Comparison of ENCODE assay signal across 17 cellular contexts in genomic region chrX:38038501-38038900, GRCh38. TPM values are rescaled to one million over a fixed set of nuclear protein-coding genes. Genes with fewer than 3 reads are reported as not detected.
DNase-seq lines count a peak whose midpoint lies in the region; ATAC-seq and TF ChIP-seq lines count a peak whose summit lies in the region.
"Had no signal": no experiment of that assay in that cellular context is flagged by ENCODE, and none has a peak within 500 bp of the region (broad histone marks: within the 10 kb centered on the region; RNA-seq: fewer than 3 reads in every experiment).

No MANE protein-coding gene starts in this region.

- peak; percentile 42 for ATAC-seq in HG02885 (IDR thresholded peaks at IDR 0.05; ENCODE audit: poor library complexity, unreplicated experiment)
- peak; percentile 60 for ATAC-seq in activated T-helper 17 cell treated with anti-CD3 and anti-CD28 coated beads, Interleukin-2, amount 50 U/mL, for 72 hours (replicated peaks)
- peak; percentile 62 for ATAC-seq in stimulated activated effector memory CD8-positive, alpha-beta T cell treated with anti-CD3 and anti-CD28 coated beads, Interleukin-12 subunit alpha, Interleukin-12 subunit beta, amount 100 ng/mL, for 72 hours
- ATAC-seq in upper lobe of right lung, result no peak
- ATAC-seq in HG02678 (IDR thresholded peaks at IDR 0.05; ENCODE audit: unreplicated experiment), result no peak

- H3K9me3 ChIP-seq in Peyer's patch (no peaks in the 10 kb centered on the region), upper lobe of right lung (no peaks in the 10 kb centered on the region)

- no peak for TF ChIP-seq POLR2A in Peyer's patch (IDR thresholded peaks at IDR 0.05)

- no peak for TF ChIP-seq CTCF in GM12865 (IDR thresholded peaks at IDR 0.05; ENCODE audit: insufficient read depth, low read depth, low read length, missing control alignments)
- TF ChIP-seq CTCF in Peyer's patch (IDR thresholded peaks at IDR 0.05), result no peak
- no peak for TF ChIP-seq CTCF in upper lobe of right lung (IDR thresholded peaks at IDR 0.05)

- no peaks in the 10 kb centered on the region for H3K4me1 ChIP-seq in Peyer's patch
- H3K4me1 ChIP-seq in upper lobe of right lung, result no peaks in the 10 kb centered on the region

- H3K4me3 Mint-ChIP-seq in activated T-helper 17 cell treated with anti-CD3 and anti-CD28 coated beads, Interleukin-2, amount 50 U/mL, for 72 hours, result peak overlapping the region; percentile 51
- H3K4me3 Mint-ChIP-seq in stimulated activated effector memory CD8-positive, alpha-beta T cell treated with anti-CD3 and anti-CD28 coated beads, Interleukin-12 subunit alpha, Interleukin-12 subunit beta, amount 100 ng/mL, for 72 hours, result peak overlapping the region; percentile 19
- H3K4me3 Mint-ChIP-seq: B cell; CD4-positive, alpha-beta T cell; IgD-negative memory B cell had no signal

- DNase-seq in GM12865 (ENCODE audit: low read depth), result peak; percentile 17
- DNase-seq in stimulated activated effector memory CD8-positive, alpha-beta T cell treated with anti-CD3 and anti-CD28 coated beads, Interleukin-12 subunit alpha, Interleukin-12 subunit beta, amount 100 ng/mL, for 72 hours (ENCODE audit: low spot score in 2 of 2), result no peak
- no peak for DNase-seq in Peyer's patch
- no peak for DNase-seq in upper lobe of right lung
- DNase-seq: C1 segment of cervical spinal cord; CD4-positive, alpha-beta T cell; COR-L47; DMS153; DND-41; GDM1; HCEC 1CT; KG1 had no signal

- H3K4me1 Mint-ChIP-seq in activated T-helper 17 cell treated with anti-CD3 and anti-CD28 coated beads, Interleukin-2, amount 50 U/mL, for 72 hours, result no peaks in the 10 kb centered on the region
- H3K4me1 Mint-ChIP-seq in stimulated activated effector memory CD8-positive, alpha-beta T cell treated with anti-CD3 and anti-CD28 coated beads, Interleukin-12 subunit alpha, Interleukin-12 subunit beta, amount 100 ng/mL, for 72 hours, result peaks cover 11% of the 10 kb centered on the region
- H3K4me1 Mint-ChIP-seq: B cell, IgD-negative memory B cell had no signal

- intact Hi-C loops in upper lobe of right lung (cut with DNase I), result no loop called here

- H3K36me3 Mint-ChIP-seq in activated T-helper 17 cell treated with anti-CD3 and anti-CD28 coated beads, Interleukin-2, amount 50 U/mL, for 72 hours (ENCODE audit: low read depth), result no peaks in the 10 kb centered on the region
- H3K36me3 Mint-ChIP-seq in stimulated activated effector memory CD8-positive, alpha-beta T cell treated with anti-CD3 and anti-CD28 coated beads, Interleukin-12 subunit alpha, Interleukin-12 subunit beta, amount 100 ng/mL, for 72 hours, result no peaks in the 10 kb centered on the region

- no peaks in the 10 kb centered on the region for H3K27me3 Mint-ChIP-seq in activated T-helper 17 cell treated with anti-CD3 and anti-CD28 coated beads, Interleukin-2, amount 50 U/mL, for 72 hours
- H3K27me3 Mint-ChIP-seq: CD4-positive, alpha-beta T cell had no signal

- H3K4me3 ChIP-seq in GM12865 (ENCODE audit: low read depth, low read length), result no peak overlapping the region
- no peak overlapping the region for H3K4me3 ChIP-seq in Peyer's patch
- no peak overlapping the region for H3K4me3 ChIP-seq in upper lobe of right lung

- no peaks in the 10 kb centered on the region for H3K36me3 ChIP-seq in Peyer's patch
- H3K36me3 ChIP-seq in upper lobe of right lung, result no peaks in the 10 kb centered on the region

- H3K27me3 ChIP-seq in Peyer's patch (no peaks in the 10 kb centered on the region), upper lobe of right lung (no peaks in the 10 kb centered on the region)

- H3K27ac ChIP-seq in Peyer's patch (no peak overlapping the region), upper lobe of right lung (no peak overlapping the region)

- peak overlapping the region; percentile 76 for H3K27ac Mint-ChIP-seq in activated T-helper 17 cell treated with anti-CD3 and anti-CD28 coated beads, Interleukin-2, amount 50 U/mL, for 72 hours
- H3K27ac Mint-ChIP-seq in stimulated activated effector memory CD8-positive, alpha-beta T cell treated with anti-CD3 and anti-CD28 coated beads, Interleukin-12 subunit alpha, Interleukin-12 subunit beta, amount 100 ng/mL, for 72 hours, result peak overlapping the region; percentile 58
- H3K27ac Mint-ChIP-seq: B cell; CD4-positive, alpha-beta T cell had no signal

- no peaks in the 10 kb centered on the region for H3K9me3 Mint-ChIP-seq in activated T-helper 17 cell treated with anti-CD3 and anti-CD28 coated beads, Interleukin-2, amount 50 U/mL, for 72 hours
- H3K9me3 Mint-ChIP-seq in stimulated activated effector memory CD8-positive, alpha-beta T cell treated with anti-CD3 and anti-CD28 coated beads, Interleukin-12 subunit alpha, Interleukin-12 subunit beta, amount 100 ng/mL, for 72 hours, result no peaks in the 10 kb centered on the region
- H3K9me3 Mint-ChIP-seq: CD4-positive, alpha-beta T cell had no signal

RNA-seq across cellular contexts. Expression of gene SYTL5, which starts 32.1 kb away (rescaled TPM):
- total RNA-seq in activated T-helper 17 cell treated with anti-CD3 and anti-CD28 coated beads, Interleukin-2, amount 50 U/mL, for 72 hours, result under 1 TPM; 0.06 to 0.26 TPM
- 1 to 10 TPM; 1.7 to 7.5 (median 3.6) TPM for total RNA-seq in Peyer's patch
- total RNA-seq in upper lobe of right lung, result 0.46 TPM
- total RNA-seq: B cell; CD4-positive, alpha-beta T cell had no signal

Comparison
In these comparisons a context has a peak if more than half of its experiments do, and no peak if none do; other contexts are left out.
1. ATAC-seq: peak in HG02885 (single experiment), activated T-helper 17 cell treated with anti-CD3 and anti-CD28 coated beads, Interleukin-2, amount 50 U/mL, for 72 hours (single experiment) and stimulated activated effector memory CD8-positive, alpha-beta T cell treated with anti-CD3 and anti-CD28 coated beads, Interleukin-12 subunit alpha, Interleukin-12 subunit beta, amount 100 ng/mL, for 72 hours (single experiment); none in upper lobe of right lung (single experiment) and HG02678 (single experiment).